In the genomic region with DNA sequence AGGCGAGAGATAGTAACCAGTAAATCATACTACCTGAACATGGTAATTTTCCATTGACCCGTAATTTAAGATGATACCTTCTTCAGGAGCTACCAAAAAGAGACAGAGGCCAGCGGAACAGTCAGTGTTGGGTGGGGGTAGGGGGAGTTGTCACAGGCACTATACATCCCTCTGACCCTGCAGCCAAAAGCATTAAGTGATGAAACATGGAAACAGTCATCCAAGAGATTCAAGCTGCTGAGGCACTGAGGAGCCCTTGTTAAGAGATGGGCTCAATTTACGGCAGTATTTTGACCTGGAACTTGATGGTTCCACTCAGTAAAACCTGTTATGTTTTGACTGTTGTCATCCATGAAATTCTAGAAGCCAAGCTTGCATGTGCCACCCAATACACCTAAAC, we compare ENCODE assay signal across 19 cellular contexts.
"Had no signal": no experiment of that assay in that cellular context is flagged by ENCODE, and none has a peak within 500 bp of the region (broad histone marks: within the 10 kb centered on the region; RNA-seq: fewer than 3 reads in every experiment).

No MANE protein-coding gene starts in this region.

- H3K4me3 ChIP-seq: dorsolateral prefrontal cortex, gastrocnemius medialis, heart right ventricle, left ventricle myocardium inferior, lower lobe of right lung, neural progenitor cell, pancreas, stomach had no signal

- H2AFZ ChIP-seq: neural progenitor cell had no signal

- H3K27me3 ChIP-seq: dorsolateral prefrontal cortex, gastrocnemius medialis, heart right ventricle, neural progenitor cell, pancreas, stomach had no signal

- H3K4me1 ChIP-seq: lower lobe of right lung, pancreas had no signal

- H3K4me2 ChIP-seq: neural progenitor cell had no signal

- H3K36me3 ChIP-seq: gastrocnemius medialis, heart right ventricle, left ventricle myocardium inferior, lower lobe of right lung, neural progenitor cell, pancreas, stomach had no signal

- H3K27ac ChIP-seq: dorsolateral prefrontal cortex, gastrocnemius medialis, heart right ventricle, left ventricle myocardium inferior, lower lobe of right lung, neural progenitor cell, pancreas, stomach had no signal

- H3K9me3 ChIP-seq: gastrocnemius medialis, heart right ventricle, left ventricle myocardium inferior, lower lobe of right lung, pancreas, stomach had no signal

- DNase-seq: cortex of kidney; dorsolateral prefrontal cortex; effector CD8-positive, alpha-beta T cell; gastrocnemius medialis; heart right ventricle; islet precursor cell; left ventricle myocardium inferior; lower lobe of right lung; natural killer cell; nucleus accumbens; pancreas; right cardiac atrium; small intestine; stimulated activated CD4-positive, alpha-beta T cell treated with anti-CD3 and anti-CD28 coated beads, Interleukin-12 subunit alpha, Interleukin-12 subunit beta, amount 100 ng/mL, for 4 hours; stimulated activated naive CD4-positive, alpha-beta T cell; stomach; trophoblast cell had no signal

- ATAC-seq: esophagus mucosa, gastrocnemius medialis, heart right ventricle, lower lobe of right lung, natural killer cell, pancreas, right cardiac atrium had no signal
